ENCODE assay signal across 1 cellular context in the genomic region with DNA sequence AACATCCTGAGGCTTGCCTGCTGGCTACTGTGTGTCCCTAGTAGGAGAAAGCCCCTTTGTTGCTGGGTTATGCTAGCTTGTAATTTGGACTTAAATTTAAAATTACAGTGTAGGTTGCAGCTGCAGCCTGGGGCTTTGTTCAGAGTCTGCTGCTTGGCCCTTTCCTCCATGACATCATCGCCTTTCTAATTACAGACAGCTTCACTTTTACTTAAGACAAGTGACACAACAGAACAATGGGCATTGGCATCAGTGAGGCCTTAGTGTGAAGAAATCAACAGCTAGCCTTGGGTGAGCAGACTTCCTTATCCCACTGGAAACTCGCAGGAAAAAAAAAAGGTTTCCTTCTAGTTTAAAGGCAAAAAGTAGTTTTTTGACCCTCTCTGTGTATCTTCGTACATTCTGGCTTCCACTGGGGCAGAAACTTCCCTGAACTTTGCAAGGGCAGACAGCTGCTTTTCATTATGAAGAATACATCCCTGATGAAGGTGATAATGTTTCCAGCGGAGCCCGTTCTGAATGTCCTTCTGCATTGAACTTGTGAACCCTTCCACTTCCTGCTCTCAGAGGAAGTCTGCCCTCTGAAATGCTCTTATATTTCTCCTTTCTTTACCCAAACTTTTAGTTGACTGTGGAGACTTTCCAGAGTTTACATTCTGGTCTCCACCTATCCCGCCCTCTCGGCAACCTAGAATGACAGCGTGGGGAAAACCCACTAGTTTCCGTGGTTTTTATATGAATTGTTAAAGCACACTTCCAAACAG.
TF ChIP-seq lines count a peak whose summit lies in the region.

No MANE protein-coding gene starts in this region.

TF ChIP-seq in WTC11, 78 proteins besides CTCF, POLR2A, EP300 and RAD21 (continued from another document):
- no peak for TF ChIP-seq KAT7 (CRISPR knock-in tag; IDR thresholded peaks at IDR 0.05; ENCODE audit: borderline replicate concordance)
- no peak for TF ChIP-seq FOXJ3 (CRISPR knock-in tag; IDR thresholded peaks at IDR 0.05; ENCODE audit: borderline replicate concordance)
- TF ChIP-seq MXD4 (CRISPR knock-in tag; IDR thresholded peaks at IDR 0.05; ENCODE audit: borderline replicate concordance), result no peak
- TF ChIP-seq, protein P1, sequence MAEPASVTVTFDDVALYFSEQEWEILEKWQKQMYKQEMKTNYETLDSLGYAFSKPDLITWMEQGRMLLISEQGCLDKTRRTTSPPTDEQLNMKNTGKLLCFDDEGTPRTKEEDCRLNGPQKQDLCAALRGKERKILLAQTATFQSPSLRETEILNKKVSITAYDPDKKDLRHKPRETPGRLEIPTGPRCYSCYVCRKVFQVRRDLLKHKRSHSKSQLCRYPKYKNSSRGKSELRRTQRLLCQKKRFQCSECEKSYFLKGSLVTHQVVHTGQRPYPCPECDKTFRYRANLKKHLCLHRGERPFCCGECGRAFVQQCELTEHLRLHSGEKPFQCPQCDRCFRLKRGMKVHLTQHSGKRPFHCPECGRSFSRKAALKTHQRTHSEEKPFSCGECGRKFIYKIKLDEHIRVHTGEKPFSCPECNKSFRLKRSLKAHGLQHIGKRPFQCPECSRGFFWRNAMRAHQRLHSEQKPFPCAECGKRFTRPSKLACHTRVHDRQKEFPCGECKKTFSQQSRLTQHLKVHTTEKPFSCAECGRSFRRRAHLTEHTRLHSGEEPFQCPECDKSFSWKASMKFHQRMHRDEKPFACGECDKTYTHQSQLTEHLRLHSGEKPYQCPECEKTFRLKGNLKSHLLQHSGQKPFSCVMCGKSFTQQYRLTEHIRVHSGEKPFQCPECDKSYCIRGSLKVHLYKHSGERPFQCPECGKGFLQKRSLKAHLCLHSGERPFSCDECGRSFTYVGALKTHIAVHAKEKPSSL (CRISPR knock-in tag; conservative IDR thresholded peaks at IDR 0.05), result no peak
